In the genomic region with DNA sequence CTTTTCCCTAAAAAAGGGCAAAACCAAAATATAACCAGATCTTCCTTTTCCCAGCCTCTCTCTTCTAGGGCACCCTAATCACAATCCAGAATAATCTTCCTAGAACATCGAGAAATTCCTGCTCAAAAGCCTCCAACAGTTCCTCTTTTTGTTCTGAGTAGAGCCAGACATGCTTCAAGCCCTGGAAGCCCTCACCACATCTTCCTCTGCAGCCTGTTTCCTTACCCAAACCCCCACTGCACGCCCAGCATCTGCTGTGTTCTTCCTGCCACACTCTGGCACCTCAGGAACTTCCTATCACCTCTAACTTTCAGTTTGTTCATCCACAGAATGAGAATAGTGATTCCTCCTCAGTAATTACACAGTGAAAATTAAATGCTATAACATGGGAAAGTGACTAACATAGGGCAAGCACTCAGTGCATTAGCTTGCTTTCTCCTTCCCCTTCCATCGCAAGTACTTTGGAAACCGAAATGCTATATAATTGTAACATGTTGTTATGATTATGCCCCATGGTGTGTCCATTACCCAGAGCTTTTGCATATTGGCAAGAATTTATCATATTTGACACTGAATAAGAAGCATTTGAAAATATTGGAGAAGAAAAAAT, we compare ENCODE assay signal across 9 cellular contexts. TPM values are rescaled to one million over a fixed set of nuclear protein-coding genes. Genes with fewer than 3 reads are reported as not detected.
DNase-seq lines count a peak whose midpoint lies in the region; ATAC-seq, FAIRE-seq and TF ChIP-seq lines count a peak whose summit lies in the region.
"Had no signal": no experiment of that assay in that cellular context is flagged by ENCODE, and none has a peak within 500 bp of the region (broad histone marks: within the 10 kb centered on the region; RNA-seq: fewer than 3 reads in every experiment).

No MANE protein-coding gene starts in this region.

- TF ChIP-seq CTCF in astrocyte (IDR thresholded peaks at IDR 0.05; ENCODE audit: insufficient read depth, low read depth, low read length), result no peak

- H3K27ac Mint-ChIP-seq in astrocyte (ENCODE audit: unreplicated experiment), result peak overlapping the region; percentile 51

- no peaks in the 10 kb centered on the region for H3K36me3 ChIP-seq in ACC112 (ENCODE audit: insufficient read depth, low read length)
- H3K36me3 ChIP-seq in astrocyte (ENCODE audit: insufficient read depth, low read length), result peaks cover 4% of the 10 kb centered on the region

- DNase-seq in OCI-M1 (lab: John Stamatoyannopoulos, UW) (peak; percentile 42), astrocyte (ENCODE audit: low read depth) (no peak), HEK293T (ENCODE audit: extremely low spot score) (no peak), EL (no peak)
- DNase-seq: Caco-2 had no signal

- H4K20me1 ChIP-seq in astrocyte (ENCODE audit: insufficient read depth, low read length), result peaks cover 64% of the 10 kb centered on the region

- H3K9me3 ChIP-seq in astrocyte (ENCODE audit: insufficient read depth, low read depth, low read length), result no peaks in the 10 kb centered on the region
- H3K9me3 ChIP-seq: Caco-2 had no signal

- H2AFZ ChIP-seq in ACC112 (ENCODE audit: low read length, unreplicated experiment) (no peak overlapping the region), astrocyte (ENCODE audit: low read depth, low read length) (no peak overlapping the region)

- CTCF ChIA-PET in HEK293T (lab: Yijun Ruan, JAX), result no interaction called here

- no peaks in the 10 kb centered on the region for H3K79me2 ChIP-seq in ACC112 (ENCODE audit: control insufficient read depth, insufficient read depth, low read length, unreplicated experiment)
- no peaks in the 10 kb centered on the region for H3K79me2 ChIP-seq in astrocyte (ENCODE audit: insufficient read depth, low read length)

- H3K27ac ChIP-seq in ACC112 (ENCODE audit: low read depth, low read length) (peak overlapping the region; percentile 51; the same call in 1 of the 2 replicates), astrocyte (ENCODE audit: low read depth, low read length) (no peak overlapping the region)

- H3K36me3 Mint-ChIP-seq in astrocyte (ENCODE audit: low read depth, unreplicated experiment), result peaks cover 12% of the 10 kb centered on the region

- no peak overlapping the region for H3K9ac ChIP-seq in astrocyte (ENCODE audit: low read length)

- peaks cover 53% of the 10 kb centered on the region for H3K4me1 Mint-ChIP-seq in astrocyte (ENCODE audit: low read depth, unreplicated experiment)

- H3K4me2 ChIP-seq in astrocyte (ENCODE audit: low read length), result peak overlapping the region; percentile 55

- H3K4me3 ChIP-seq in ACC112 (ENCODE audit: low read depth, low read length), result no peak overlapping the region
- H3K4me3 ChIP-seq in astrocyte (ENCODE audit: insufficient read depth, low read depth, low read length), result no peak overlapping the region

- peak overlapping the region; percentile 37 for H3K4me3 Mint-ChIP-seq in astrocyte (ENCODE audit: unreplicated experiment)

- no peaks in the 10 kb centered on the region for H3K27me3 Mint-ChIP-seq in astrocyte (ENCODE audit: low read depth, unreplicated experiment)

- ATAC-seq in GM21528 (IDR thresholded peaks at IDR 0.05; ENCODE audit: low FRiP score, unreplicated experiment) (peak; percentile 31), esophagus mucosa (no peak), GM18519 (IDR thresholded peaks at IDR 0.05; ENCODE audit: low FRiP score, unreplicated experiment) (no peak)

- POLR2A ChIA-PET in HEK293T (lab: Yijun Ruan, JAX), result no interaction called here

- H3K4me1 ChIP-seq in ACC112 (ENCODE audit: control insufficient read depth, insufficient read depth, low read length, unreplicated experiment) (peaks cover 29% of the 10 kb centered on the region), astrocyte (ENCODE audit: insufficient read depth, low read length) (peaks cover 25% of the 10 kb centered on the region)

- no peaks in the 10 kb centered on the region for H3K27me3 ChIP-seq in ACC112 (ENCODE audit: insufficient read depth, low read length)
- no peaks in the 10 kb centered on the region for H3K27me3 ChIP-seq in astrocyte (ENCODE audit: insufficient read depth, low read length)

- H3K9me3 Mint-ChIP-seq in astrocyte (ENCODE audit: unreplicated experiment), result no peaks in the 10 kb centered on the region

- no peak for FAIRE-seq in astrocyte (lab: Jason Lieb, UNC)

TF ChIP-seq in HEK293T, 16 proteins besides CTCF, POLR2A, EP300 and RAD21:
- TF ChIP-seq SP1 (IDR thresholded peaks at IDR 0.05) (no peak), BHLHE40 (IDR thresholded peaks at IDR 0.05; ENCODE audit: borderline replicate concordance) (no peak), FOXA1 (IDR thresholded peaks at IDR 0.05) (no peak), ELF4 (IDR thresholded peaks at IDR 0.05) (no peak), HDGF (IDR thresholded peaks at IDR 0.05; ENCODE audit: borderline replicate concordance) (no peak), ARNT (IDR thresholded peaks at IDR 0.05) (no peak), TARDBP (IDR thresholded peaks at IDR 0.05) (no peak), FOXK2 (IDR thresholded peaks at IDR 0.05) (no peak), ZNF384 (IDR thresholded peaks at IDR 0.05) (no peak), L3MBTL2 (conservative IDR thresholded peaks at IDR 0.05) (no peak)
TF ChIP-seq in HEK293T: peak in this region for 0.

RNA-seq across cellular contexts. Expression of a gene that starts 26.3 kb away (rescaled TPM):
- 37.8 and 42.3 TPM in 2 replicates for total RNA-seq in astrocyte
- 33.6 TPM for total RNA-seq in esophagus mucosa

RNA-seq across cellular contexts. Expression of a gene that starts 37.4 kb away (rescaled TPM):
- total RNA-seq in astrocyte (34.7 and 36.6 TPM in 2 replicates), esophagus mucosa (25.5 TPM)

RNA-seq across cellular contexts. Expression of a gene that starts 42.5 kb away (rescaled TPM):
- total RNA-seq in astrocyte (not detected in 2 replicates), esophagus mucosa (0.20 TPM)
- total RNA-seq: Caco-2 had no signal
